Comparison of ENCODE assay signal across 1 cellular context in the genomic region with DNA sequence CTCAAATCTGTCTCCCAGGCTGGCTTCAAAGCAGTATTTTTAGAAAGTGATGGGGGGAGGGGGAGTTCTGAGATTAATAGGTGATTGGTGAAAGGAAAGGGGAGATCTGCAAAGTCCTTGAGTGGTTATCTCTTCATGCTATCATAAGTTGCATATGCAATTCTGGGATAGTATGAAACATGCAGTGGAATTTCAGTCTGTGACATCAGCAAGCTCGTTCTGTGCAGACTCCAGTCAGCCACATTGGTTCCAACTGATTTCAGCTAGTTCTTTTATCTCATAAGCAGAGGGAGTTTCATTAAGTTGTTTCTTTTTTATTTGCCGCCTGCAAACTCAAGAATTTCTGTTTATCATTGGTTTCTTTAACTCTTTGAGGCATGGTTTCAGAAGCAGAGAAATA.
TF ChIP-seq lines count a peak whose summit lies in the region.

No MANE protein-coding gene starts in this region.

TF ChIP-seq in IMR-90, 13 proteins besides CTCF, POLR2A, EP300 and RAD21 (continued from another document):
- TF ChIP-seq, protein P1, sequence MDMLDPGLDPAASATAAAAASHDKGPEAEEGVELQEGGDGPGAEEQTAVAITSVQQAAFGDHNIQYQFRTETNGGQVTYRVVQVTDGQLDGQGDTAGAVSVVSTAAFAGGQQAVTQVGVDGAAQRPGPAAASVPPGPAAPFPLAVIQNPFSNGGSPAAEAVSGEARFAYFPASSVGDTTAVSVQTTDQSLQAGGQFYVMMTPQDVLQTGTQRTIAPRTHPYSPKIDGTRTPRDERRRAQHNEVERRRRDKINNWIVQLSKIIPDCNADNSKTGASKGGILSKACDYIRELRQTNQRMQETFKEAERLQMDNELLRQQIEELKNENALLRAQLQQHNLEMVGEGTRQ (IDR thresholded peaks at IDR 0.05; ENCODE audit: low read depth, low read length): no peak
- TF ChIP-seq MXI1 (IDR thresholded peaks at IDR 0.05; ENCODE audit: borderline replicate concordance, low read depth, low read length) (no peak), NFE2L2 (IDR thresholded peaks at IDR 0.05; ENCODE audit: low read depth, low read length) (no peak), BHLHE40 (IDR thresholded peaks at IDR 0.05; ENCODE audit: low read depth, low read length) (no peak), RCOR1 (IDR thresholded peaks at IDR 0.05; ENCODE audit: insufficient replicate concordance, low read length) (no peak)
- TF ChIP-seq, protein P2, sequence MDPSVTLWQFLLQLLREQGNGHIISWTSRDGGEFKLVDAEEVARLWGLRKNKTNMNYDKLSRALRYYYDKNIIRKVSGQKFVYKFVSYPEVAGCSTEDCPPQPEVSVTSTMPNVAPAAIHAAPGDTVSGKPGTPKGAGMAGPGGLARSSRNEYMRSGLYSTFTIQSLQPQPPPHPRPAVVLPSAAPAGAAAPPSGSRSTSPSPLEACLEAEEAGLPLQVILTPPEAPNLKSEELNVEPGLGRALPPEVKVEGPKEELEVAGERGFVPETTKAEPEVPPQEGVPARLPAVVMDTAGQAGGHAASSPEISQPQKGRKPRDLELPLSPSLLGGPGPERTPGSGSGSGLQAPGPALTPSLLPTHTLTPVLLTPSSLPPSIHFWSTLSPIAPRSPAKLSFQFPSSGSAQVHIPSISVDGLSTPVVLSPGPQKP (IDR thresholded peaks at IDR 0.05; ENCODE audit: borderline replicate concordance, low read depth, low read length): no peak
